Comparison of ENCODE assay signal across 8 cellular contexts in the genomic region with DNA sequence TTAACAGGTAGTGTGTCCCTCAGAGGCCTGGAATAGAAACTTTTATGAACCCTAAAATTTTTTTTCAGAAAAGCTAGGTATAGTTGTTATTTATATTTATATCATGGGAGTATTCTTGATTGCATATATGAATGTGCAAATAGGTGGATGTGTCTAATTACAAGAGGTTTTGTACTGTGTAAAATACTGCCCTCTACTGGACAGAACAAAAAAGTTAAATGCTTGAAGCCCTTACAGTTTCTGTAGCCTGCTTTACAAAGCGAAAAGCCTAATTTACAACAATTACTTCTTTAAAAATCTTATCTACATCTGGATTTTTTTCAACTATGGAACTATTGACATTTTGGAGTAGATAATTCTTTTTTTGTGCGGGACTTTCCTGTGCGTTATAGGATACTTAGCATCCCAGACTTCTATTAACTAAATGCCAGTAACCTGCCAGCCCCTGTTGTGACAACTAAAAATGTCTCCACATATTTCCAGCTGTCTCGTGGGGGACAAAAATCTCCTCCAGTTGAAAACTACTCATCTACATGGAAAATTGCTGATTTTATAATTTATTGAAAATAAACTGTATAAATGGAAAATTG. TPM values are rescaled to one million over a fixed set of nuclear protein-coding genes. Genes with fewer than 3 reads are reported as not detected.
A peak's percentile ranks its signal among the peaks of the same experiment; 100 is the strongest.
DNase-seq lines count a peak whose midpoint lies in the region; ATAC-seq and TF ChIP-seq lines count a peak whose summit lies in the region.

No MANE protein-coding gene starts in this region.

- H3K79me2 ChIP-seq in parathyroid adenoma = no peaks in the 10 kb centered on the region

- no peak overlapping the region for H2AFZ ChIP-seq in parathyroid adenoma

- intact Hi-C loops in activated CD4-positive, alpha-beta memory T cell treated with anti-CD3 and anti-CD28 coated beads for 36 hours (cut with micrococcal nuclease) = loop anchor here (1.0 to 5.0 kb wide), 4 partner anchors 196 to 1089 kb away; no protein-coding TSS in a partner anchor

- H3K4me3 Mint-ChIP-seq in activated CD4-positive, alpha-beta memory T cell treated with anti-CD3 and anti-CD28 coated beads for 36 hours = no peak overlapping the region

- POLR2A ChIA-PET in activated CD4-positive, alpha-beta memory T cell treated with anti-CD3 and anti-CD28 coated beads for 36 hours (lab: Charles Lee) = no interaction called here

- no peaks in the 10 kb centered on the region for H3K36me3 ChIP-seq in parathyroid adenoma (ENCODE audit: control insufficient read depth, insufficient read depth, low read length)

- H3K36me3 Mint-ChIP-seq in activated CD4-positive, alpha-beta memory T cell treated with anti-CD3 and anti-CD28 coated beads for 36 hours = no peaks in the 10 kb centered on the region

- H3K9ac ChIP-seq in parathyroid adenoma = no peak overlapping the region

- DNase-seq in DMS153 (lab: John Stamatoyannopoulos, UW) (peak; percentile 31), NAMALWA (ENCODE audit: low spot score) (peak; percentile 80), SW480 (ENCODE audit: low spot score) (peak; percentile 50), fibroblast of the aortic adventitia (ENCODE audit: low read depth) (peak; percentile 81)
- DNase-seq in activated CD4-positive, alpha-beta memory T cell treated with anti-CD3 and anti-CD28 coated beads for 36 hours = no peak
- no peak for DNase-seq in stimulated activated CD8-positive, alpha-beta memory T cell treated with anti-CD3 and anti-CD28 coated beads, Interleukin-4, amount 100 ng/mL, for 48 hours

- no peaks in the 10 kb centered on the region for H3K27me3 ChIP-seq in parathyroid adenoma (ENCODE audit: control insufficient read depth, insufficient read depth, low read length)

- TF ChIP-seq CTCF in fibroblast of the aortic adventitia (IDR thresholded peaks at IDR 0.05; ENCODE audit: insufficient read depth, low read length) = peak; percentile 58
- peak; percentile 46 for TF ChIP-seq CTCF in parathyroid adenoma (IDR thresholded peaks at IDR 0.05)

- H3K4me3 ChIP-seq in fibroblast of the aortic adventitia (ENCODE audit: low read depth, low read length) (no peak overlapping the region), parathyroid adenoma (ENCODE audit: low read depth, low read length) (no peak overlapping the region)

- no peaks in the 10 kb centered on the region for H3K27me3 Mint-ChIP-seq in activated CD4-positive, alpha-beta memory T cell treated with anti-CD3 and anti-CD28 coated beads for 36 hours

- no peak overlapping the region for H3K4me2 ChIP-seq in parathyroid adenoma (ENCODE audit: low read length)

- no peaks in the 10 kb centered on the region for H3K9me3 Mint-ChIP-seq in activated CD4-positive, alpha-beta memory T cell treated with anti-CD3 and anti-CD28 coated beads for 36 hours

- no peaks in the 10 kb centered on the region for H3K9me3 ChIP-seq in parathyroid adenoma (ENCODE audit: control insufficient read depth, low read length)

- CTCF ChIA-PET in activated CD4-positive, alpha-beta memory T cell treated with anti-CD3 and anti-CD28 coated beads for 36 hours (lab: Charles Lee) = interaction anchor here (0.6 to 14.7 kb wide), 15 partner anchors 8 to 513 kb away, joined by 3 to 278 read pairs (median 4); no protein-coding TSS in a partner anchor

- no peaks in the 10 kb centered on the region for H3K4me1 ChIP-seq in parathyroid adenoma

- ATAC-seq in GM21526 (IDR thresholded peaks at IDR 0.05; ENCODE audit: low FRiP score, unreplicated experiment) = peak; percentile 65

- no peak overlapping the region for H3K27ac Mint-ChIP-seq in activated CD4-positive, alpha-beta memory T cell treated with anti-CD3 and anti-CD28 coated beads for 36 hours

- no peak overlapping the region for H3K27ac ChIP-seq in parathyroid adenoma

- H3K4me1 Mint-ChIP-seq in activated CD4-positive, alpha-beta memory T cell treated with anti-CD3 and anti-CD28 coated beads for 36 hours (ENCODE audit: low read depth) = peaks cover 9% of the 10 kb centered on the region

RNA-seq across cellular contexts. Expression of a gene that starts 35.1 kb away (rescaled TPM):
- 0.54 and 5.9 TPM in 2 replicates for total RNA-seq in fibroblast of the aortic adventitia (ENCODE audit: low replicate concordance)
- total RNA-seq in activated CD4-positive, alpha-beta memory T cell treated with anti-CD3 and anti-CD28 coated beads for 36 hours = not detected

Comparison
In these comparisons a context has a peak if more than half of its experiments do, and no peak if none do; other contexts are left out.
1. DNase-seq: peak in DMS153 (single experiment), NAMALWA (single experiment), SW480 (single experiment) and fibroblast of the aortic adventitia (single experiment); none in activated CD4-positive, alpha-beta memory T cell treated with anti-CD3 and anti-CD28 coated beads for 36 hours (single experiment) and stimulated activated CD8-positive, alpha-beta memory T cell treated with anti-CD3 and anti-CD28 coated beads, Interleukin-4, amount 100 ng/mL, for 48 hours (single experiment).